In genomic region chr10:21524526-21525366, GRCh38 we compare ENCODE assay signal across 8 cellular contexts.
DNase-seq lines count a peak whose midpoint lies in the region.

No MANE protein-coding gene starts in this region.

- H3K27me3 ChIP-seq in HUES48 (ENCODE audit: control insufficient read depth, insufficient read depth, low read length) = peaks cover 14% of the 10 kb centered on the region

- peaks cover 64% of the 10 kb centered on the region for H3K4me1 ChIP-seq in HUES48 (ENCODE audit: control insufficient read depth, insufficient read depth, low read length)

- H3K36me3 Mint-ChIP-seq in activated naive CD8-positive, alpha-beta T cell = no peaks in the 10 kb centered on the region

- peak overlapping the region; percentile 74 for H3K9ac ChIP-seq in HUES48 (ENCODE audit: low read depth, low read length)

- peak overlapping the region; percentile 95 for H3K4me3 Mint-ChIP-seq in activated naive CD8-positive, alpha-beta T cell

- H3K27ac Mint-ChIP-seq in activated naive CD8-positive, alpha-beta T cell = peak overlapping the region; percentile 90

- no peaks in the 10 kb centered on the region for H3K36me3 ChIP-seq in HUES48 (ENCODE audit: control insufficient read depth, insufficient read depth, low read length)

- peaks cover 30% of the 10 kb centered on the region for H3K27me3 Mint-ChIP-seq in activated naive CD8-positive, alpha-beta T cell

- H3K27ac ChIP-seq in HUES48 (ENCODE audit: low read depth, low read length) (peak overlapping the region; percentile 99), skin epidermis (peak overlapping the region; percentile 90 to 100 (median 98))

- DNase-seq in COLO668 (lab: John Stamatoyannopoulos, UW; ENCODE audit: unreplicated experiment) (peak; percentile 19), cortex of kidney (lab: John Stamatoyannopoulos, UW) (no peak), T-helper 9 cell (no peak), UCSD-AML1 (lab: John Stamatoyannopoulos, UW; ENCODE audit: unreplicated experiment) (no peak)

- H3K9me3 Mint-ChIP-seq in activated naive CD8-positive, alpha-beta T cell (ENCODE audit: low read depth) = no peaks in the 10 kb centered on the region

- no peaks in the 10 kb centered on the region for H3K9me3 ChIP-seq in HUES48 (ENCODE audit: control insufficient read depth, insufficient read depth, low read length)

- peaks cover 37% of the 10 kb centered on the region for H3K4me1 Mint-ChIP-seq in activated naive CD8-positive, alpha-beta T cell (ENCODE audit: low read depth)

- H3K4me3 ChIP-seq in HUES48 (ENCODE audit: low read depth, low read length) (peak overlapping the region; percentile 68), iPS-11a (ENCODE audit: low read depth, low read length) (peak overlapping the region; percentile 65), skin epidermis (peak overlapping the region; percentile 52 to 74 (median 61))
